ENCODE assay signal across 1 cellular context in the genomic region with DNA sequence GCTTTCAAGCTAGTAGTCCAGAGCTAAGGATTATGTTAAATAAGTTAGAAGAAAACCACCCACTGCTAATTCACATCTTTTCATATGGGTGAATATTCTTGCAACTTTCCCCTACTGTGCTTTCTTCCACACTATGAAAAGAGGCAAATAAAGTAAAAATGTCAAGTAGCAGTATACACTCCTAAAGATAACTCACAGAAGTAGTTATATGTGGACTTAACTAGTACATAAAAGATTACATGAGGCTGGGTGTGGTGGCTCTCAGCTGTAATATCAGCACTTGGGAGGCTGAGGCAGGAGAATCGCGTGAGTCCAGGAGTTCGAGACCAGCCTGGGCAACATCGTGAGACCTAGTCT.
A peak's percentile ranks its signal among the peaks of the same experiment; 100 is the strongest.
TF ChIP-seq lines count a peak whose summit lies in the region.

No MANE protein-coding gene starts in this region.

TF ChIP-seq in GM12878, 131 proteins besides CTCF, POLR2A, EP300 and RAD21 (continued from another document):
- TF ChIP-seq CUX1 (IDR thresholded peaks at IDR 0.05; ENCODE audit: insufficient replicate concordance, low read depth, low read length) (no peak), IKZF1 (conservative IDR thresholded peaks at IDR 0.05) (no peak), DPF2 (IDR thresholded peaks at IDR 0.05) (peak; percentile 45; the same call in 1 of the 2 replicates)
